ENCODE assay signal across 7 cellular contexts in genomic region chr16:21663889-21664647, GRCh38. TPM values are rescaled to one million over a fixed set of nuclear protein-coding genes. Genes with fewer than 3 reads are reported as not detected.
DNase-seq lines count a peak whose midpoint lies in the region; ATAC-seq and TF ChIP-seq lines count a peak whose summit lies in the region.

TSS of gene OTOA (plus strand) at chr16:21663968. CDS start at chr16:21678515, 14,547 bp downstream.

- H3K27ac ChIP-seq in HUES6 (ENCODE audit: low read depth, low read length) (no peak within 1 kb of the TSS), tibial artery (no peak within 1 kb of the TSS), PC-9 (no peak within 1 kb of the TSS)

- no peaks in the 10 kb centered on the region for H3K79me2 ChIP-seq in PC-9 (ENCODE audit: low read depth)

- H3F3A ChIP-seq in PC-9 (ENCODE audit: insufficient read depth, low read depth), result 0 out of 2 replicates have a peak, but pooled peaks cover 6% of the 10 kb centered on the region

- no peak within 1 kb of the TSS for H3K4me2 ChIP-seq in PC-9

- no peaks in the 10 kb centered on the region for H4K20me1 ChIP-seq in PC-9 (ENCODE audit: insufficient read depth)

- CTCF ChIA-PET in activated CD8-positive, alpha-beta T cell treated with anti-CD3 and anti-CD28 coated beads, Interleukin-2, amount 10 ng/mL, durations not matched to agents 7 days and 5 days (lab: Charles Lee), result interaction anchor here (1.1 kb wide), 1 partner anchor 43 kb away, joined by 3 read pairs; no protein-coding TSS in a partner anchor
- CTCF ChIA-PET in PC-9 (lab: Charles Lee), result no interaction called here

- H3K9me3 Mint-ChIP-seq in activated CD8-positive, alpha-beta T cell treated with anti-CD3 and anti-CD28 coated beads, Interleukin-2, amount 10 ng/mL, durations not matched to agents 7 days and 5 days (ENCODE audit: insufficient read depth), result no peaks in the 10 kb centered on the region

- peaks cover 17% of the 10 kb centered on the region for H3K4me1 Mint-ChIP-seq in activated CD8-positive, alpha-beta T cell treated with anti-CD3 and anti-CD28 coated beads, Interleukin-2, amount 10 ng/mL, durations not matched to agents 7 days and 5 days (ENCODE audit: low read depth)

- H3K36me3 ChIP-seq in HUES6 (ENCODE audit: control insufficient read depth, insufficient read depth, low read length) (no peaks in the 10 kb centered on the region), tibial artery (no peaks in the 10 kb centered on the region), PC-9 (ENCODE audit: low read depth) (no peaks in the 10 kb centered on the region)

- H3K9ac ChIP-seq in HUES6 (ENCODE audit: low read length), result no peak within 1 kb of the TSS

- no peaks in the 10 kb centered on the region for H3K36me3 Mint-ChIP-seq in activated CD8-positive, alpha-beta T cell treated with anti-CD3 and anti-CD28 coated beads, Interleukin-2, amount 10 ng/mL, durations not matched to agents 7 days and 5 days (ENCODE audit: low read depth)

- H3K27ac Mint-ChIP-seq in activated CD8-positive, alpha-beta T cell treated with anti-CD3 and anti-CD28 coated beads, Interleukin-2, amount 10 ng/mL, durations not matched to agents 7 days and 5 days, result peak within 1 kb of the TSS; percentile 49

- H3K4me1 ChIP-seq in HUES6 (ENCODE audit: control insufficient read depth, insufficient read depth, low read length), result peaks cover 10% of the 10 kb centered on the region
- peaks cover 0 to 7% (median 6%) of the 10 kb centered on the region in 4 donors for H3K4me1 ChIP-seq in tibial artery
- no peaks in the 10 kb centered on the region for H3K4me1 ChIP-seq in PC-9 (replicated peaks; ENCODE audit: insufficient read depth)

- peak within 1 kb of the TSS; percentile 47 for H3K4me3 Mint-ChIP-seq in activated CD8-positive, alpha-beta T cell treated with anti-CD3 and anti-CD28 coated beads, Interleukin-2, amount 10 ng/mL, durations not matched to agents 7 days and 5 days

- TF ChIP-seq CTCF in tibial artery (IDR thresholded peaks at IDR 0.05), result no peak
- no peak for TF ChIP-seq CTCF in PC-9 (conservative IDR thresholded peaks at IDR 0.05)

- H3K27me3 ChIP-seq in HUES6 (ENCODE audit: control insufficient read depth, insufficient read depth, low read length), result peaks cover 3% of the 10 kb centered on the region; the same call in 1 of the 2 replicates
- peaks cover 4 to 23% of the 10 kb centered on the region in 2 donors for H3K27me3 ChIP-seq in tibial artery
- no peaks in the 10 kb centered on the region for H3K27me3 ChIP-seq in PC-9 (ENCODE audit: insufficient read depth, low read depth)

- intact Hi-C loops in tibial artery (cut with DNase I; ENCODE audit: low total_unique reads) (no loop called here), PC-9 (cut with micrococcal nuclease; ENCODE audit: unreplicated experiment) (no loop called here)

- peaks cover 13% of the 10 kb centered on the region for H3K27me3 Mint-ChIP-seq in activated CD8-positive, alpha-beta T cell treated with anti-CD3 and anti-CD28 coated beads, Interleukin-2, amount 10 ng/mL, durations not matched to agents 7 days and 5 days (ENCODE audit: low read depth)

- H3K4me3 ChIP-seq in HUES6 (ENCODE audit: low read depth, low read length) (peak within 1 kb of the TSS; percentile 44), tibial artery (peak within 1 kb of the TSS in 1 of 2 donors; percentile 33), PC-9 (no peak within 1 kb of the TSS)

- no peaks in the 10 kb centered on the region for H3K9me2 ChIP-seq in PC-9 (ENCODE audit: insufficient read depth)

- POLR2A ChIA-PET in activated CD8-positive, alpha-beta T cell treated with anti-CD3 and anti-CD28 coated beads, Interleukin-2, amount 10 ng/mL, durations not matched to agents 7 days and 5 days (lab: Charles Lee), result no interaction called here
- POLR2A ChIA-PET in PC-9 (lab: Charles Lee; ENCODE audit: unreplicated experiment), result no interaction called here

- DNase-seq in activated CD8-positive, alpha-beta T cell treated with anti-CD3 and anti-CD28 coated beads, Interleukin-2, amount 10 ng/mL, durations not matched to agents 7 days and 5 days, result peak; percentile 34
- DNase-seq in germinal center (ENCODE audit: low spot score) (peak; percentile 56), tibial artery (no peak), PC-9 (no peak)
- DNase-seq in stimulated activated CD4-positive, alpha-beta T cell treated with anti-CD3 and anti-CD28 coated beads, Interleukin-4, amount 100 ng/mL, for 1 hour, result peak; percentile 34

- no TSS peak for BruUV-seq in PC-9 (replicated peaks; lab: Mats Ljungman, UMichigan)

- ATAC-seq in activated CD8-positive, alpha-beta T cell treated with anti-CD3 and anti-CD28 coated beads, Interleukin-2, amount 10 ng/mL, durations not matched to agents 7 days and 5 days, result peak; percentile 75
- ATAC-seq in HG03378 (IDR thresholded peaks at IDR 0.05; ENCODE audit: unreplicated experiment), result no peak

- no peaks in the 10 kb centered on the region for H3K9me3 ChIP-seq in HUES6 (ENCODE audit: control insufficient read depth, insufficient read depth, low read depth, low read length)
- H3K9me3 ChIP-seq in tibial artery, result no peaks in the 10 kb centered on the region
- H3K9me3 ChIP-seq in PC-9 (ENCODE audit: insufficient read depth, low read depth), result no peaks in the 10 kb centered on the region

- no peak within 1 kb of the TSS for H2AFZ ChIP-seq in PC-9

RNA-seq across cellular contexts. Expression of gene OTOA, which starts in this region (rescaled TPM):
- total RNA-seq in activated CD8-positive, alpha-beta T cell treated with anti-CD3 and anti-CD28 coated beads, Interleukin-2, amount 10 ng/mL, durations not matched to agents 7 days and 5 days, result not detected
- total RNA-seq in PC-9 (2021), result not detected in 2 replicates

Comparison
In these comparisons a context has a peak if more than half of its experiments do, and no peak if none do; other contexts are left out.
1. Peak in DNase-seq and ATAC-seq in activated CD8-positive, alpha-beta T cell treated with anti-CD3 and anti-CD28 coated beads, Interleukin-2, amount 10 ng/mL, durations not matched to agents 7 days and 5 days; RNA of the gene not detected or under 1 TPM.
2. DNase-seq: peak in germinal center (single experiment) and stimulated activated CD4-positive, alpha-beta T cell treated with anti-CD3 and anti-CD28 coated beads, Interleukin-4, amount 100 ng/mL, for 1 hour (single experiment); none in tibial artery (0 of 2) and PC-9 (0 of 2).